23 cellular contexts compared by ENCODE assay signal in genomic region chr9:6766606-6767005, GRCh38.
"Had no signal": no experiment of that assay in that cellular context is flagged by ENCODE, and none has a peak within 500 bp of the region (broad histone marks: within the 10 kb centered on the region; RNA-seq: fewer than 3 reads in every experiment).

No MANE protein-coding gene starts in this region.

- H3K4me3 Mint-ChIP-seq: activated CD8-positive, alpha-beta memory T cell treated with anti-CD3 and anti-CD28 coated beads, Interleukin-2, amount 10 ng/mL, durations not matched to agents 7 days and 5 days; activated T-helper 1 cell treated with anti-CD3 and anti-CD28 coated beads, Interleukin-12 subunit alpha, Interleukin-12 subunit beta, Interleukin-2, Interleukin-4 antibody, amounts not matched to agents 30 ng/mL and 10 ng/mL and 1 ng/mL, durations not matched to agents 14 hours and 24 hours and 36 hours; immature natural killer cell; stimulated activated naive CD8-positive, alpha-beta T cell treated with anti-CD3 and anti-CD28 coated beads, Interleukin-15, Interleukin-2, amounts not matched to agents 100 ng/mL and 50 ng/mL, for 24 hours had no signal

- H3K4me3 ChIP-seq: left lung, lung, ovary, psoas muscle, right atrium auricular region, thyroid gland, upper lobe of right lung had no signal

- H3K36me3 ChIP-seq: brain microvascular endothelial cell, left lung, ovary, right atrium auricular region, thyroid gland, upper lobe of right lung had no signal

- H3K9me3 ChIP-seq: left lung, ovary, right atrium auricular region, thyroid gland, upper lobe of right lung had no signal

- DNase-seq: activated CD4-positive, alpha-beta T cell treated with anti-CD3 and anti-CD28 coated beads, Interleukin-2, amount 50 U/mL, for 4 hours; activated CD8-positive, alpha-beta memory T cell treated with anti-CD3 and anti-CD28 coated beads, Interleukin-2, amount 10 ng/mL, durations not matched to agents 7 days and 5 days; activated gamma-delta T cell; aorta; brain microvascular endothelial cell; central memory CD4-positive, alpha-beta T cell; dermis blood vessel endothelial cell; effector CD8-positive, alpha-beta T cell; foreskin keratinocyte; immature natural killer cell; left lung; naive thymus-derived CD8-positive, alpha-beta T cell; ovary; psoas muscle; substantia nigra; T-helper 9 cell; thyroid gland; upper lobe of right lung had no signal

- H3K27ac ChIP-seq: brain microvascular endothelial cell, foreskin keratinocyte, left lung, ovary, psoas muscle, right atrium auricular region, upper lobe of right lung had no signal

- H3K27me3 ChIP-seq: brain microvascular endothelial cell, foreskin keratinocyte, left lung, ovary, right atrium auricular region, thyroid gland, upper lobe of right lung had no signal

- H3K27ac Mint-ChIP-seq: activated CD8-positive, alpha-beta memory T cell treated with anti-CD3 and anti-CD28 coated beads, Interleukin-2, amount 10 ng/mL, durations not matched to agents 7 days and 5 days; activated naive CD4-positive, alpha-beta T cell treated with anti-CD3 and anti-CD28 coated beads, Interleukin-2, amount 50 U/mL, for 72 hours; activated T-helper 1 cell treated with anti-CD3 and anti-CD28 coated beads, Interleukin-12 subunit alpha, Interleukin-12 subunit beta, Interleukin-2, Interleukin-4 antibody, amounts not matched to agents 30 ng/mL and 10 ng/mL and 1 ng/mL, durations not matched to agents 14 hours and 24 hours and 36 hours; stimulated activated naive CD8-positive, alpha-beta T cell treated with anti-CD3 and anti-CD28 coated beads, Interleukin-15, Interleukin-2, amounts not matched to agents 100 ng/mL and 50 ng/mL, for 24 hours had no signal

- ATAC-seq: activated CD8-positive, alpha-beta memory T cell treated with anti-CD3 and anti-CD28 coated beads, Interleukin-2, amount 10 ng/mL, durations not matched to agents 7 days and 5 days; activated naive CD4-positive, alpha-beta T cell treated with anti-CD3 and anti-CD28 coated beads, Interleukin-2, amount 50 U/mL, for 72 hours; foreskin keratinocyte; left lung; naive thymus-derived CD8-positive, alpha-beta T cell; psoas muscle; upper lobe of right lung had no signal

- H3K4me1 ChIP-seq: foreskin keratinocyte had no signal

- H3K27me3 Mint-ChIP-seq: activated CD8-positive, alpha-beta memory T cell treated with anti-CD3 and anti-CD28 coated beads, Interleukin-2, amount 10 ng/mL, durations not matched to agents 7 days and 5 days; naive thymus-derived CD8-positive, alpha-beta T cell; stimulated activated naive CD8-positive, alpha-beta T cell treated with anti-CD3 and anti-CD28 coated beads, Interleukin-15, Interleukin-2, amounts not matched to agents 100 ng/mL and 50 ng/mL, for 24 hours had no signal
